In the genomic region with DNA sequence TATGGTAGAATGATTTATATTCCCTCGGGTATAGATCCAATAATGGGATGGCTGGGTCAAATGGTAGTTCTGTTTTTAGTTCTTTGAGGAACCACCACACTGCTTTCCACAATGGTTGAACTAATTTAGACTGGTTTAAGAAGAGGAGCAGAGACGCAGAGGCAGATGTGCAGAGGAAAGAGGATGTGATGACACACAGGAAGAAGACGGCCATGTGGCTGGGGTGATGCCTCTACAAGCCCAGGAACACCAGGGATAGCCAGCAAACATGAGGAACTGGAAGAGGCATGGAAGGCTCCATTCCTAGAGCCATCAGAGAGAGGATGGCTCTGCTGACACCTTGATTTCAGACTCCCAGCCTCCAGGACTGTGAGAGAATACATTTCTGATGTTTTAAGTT, we compare ENCODE assay signal across 1 cellular context.
TF ChIP-seq lines count a peak whose summit lies in the region.

No MANE protein-coding gene starts in this region.

TF ChIP-seq in H1, 55 proteins besides CTCF, POLR2A, EP300 and RAD21:
- TF ChIP-seq MAFK (IDR thresholded peaks at IDR 0.05; ENCODE audit: low read depth, low read length) (no peak), POU5F1 (IDR thresholded peaks at IDR 0.05; ENCODE audit: low read depth, low read length) (no peak), RNF2 (IDR thresholded peaks at IDR 0.05; ENCODE audit: borderline replicate concordance, low read depth, low read length, missing control alignments, poor library complexity, severe bottlenecking) (no peak), CHD2 (IDR thresholded peaks at IDR 0.05; ENCODE audit: low read length) (no peak), EGR1 (IDR thresholded peaks at IDR 0.05; ENCODE audit: borderline replicate concordance, low read depth, low read length) (no peak), SIN3A (conservative IDR thresholded peaks at IDR 0.05 in 1 of 2, IDR thresholded peaks at IDR 0.05 in 1 of 2; ENCODE audit: low read depth in 1 of 2, low read length in 2 of 2) (no peak), CTBP2 (IDR thresholded peaks at IDR 0.05; ENCODE audit: borderline replicate concordance, insufficient read depth, insufficient read length, low read length) (no peak), YY1 (IDR thresholded peaks at IDR 0.05; ENCODE audit: low read depth, low read length) (no peak), NANOG (IDR thresholded peaks at IDR 0.05; ENCODE audit: insufficient read depth, low read depth, low read length, poor library complexity, severe bottlenecking) (no peak), ATF2 (IDR thresholded peaks at IDR 0.05; ENCODE audit: low read length) (no peak), SRF (IDR thresholded peaks at IDR 0.05; ENCODE audit: low read depth, low read length) (no peak), RFX5 (IDR thresholded peaks at IDR 0.05; ENCODE audit: borderline replicate concordance, low read depth, low read length) (no peak), TEAD4 (IDR thresholded peaks at IDR 0.05; ENCODE audit: low read depth, low read length) (no peak), CREB1 (IDR thresholded peaks at IDR 0.05) (no peak), JUND (IDR thresholded peaks at IDR 0.05; ENCODE audit: low read length) (no peak), SIX5 (IDR thresholded peaks at IDR 0.05; ENCODE audit: low read depth, low read length) (no peak), BRCA1 (IDR thresholded peaks at IDR 0.05; ENCODE audit: low read depth, low read length) (no peak), TAF7 (optimal IDR thresholded peaks at IDR 0.05; ENCODE audit: borderline replicate concordance, low read depth, low read length) (no peak)
